8 cellular contexts compared by ENCODE assay signal in genomic region chr1:11981378-11982009, GRCh38. TPM values are rescaled to one million over a fixed set of nuclear protein-coding genes. Genes with fewer than 3 reads are reported as not detected.
A peak's percentile ranks its signal among the peaks of the same experiment; 100 is the strongest.
DNase-seq lines count a peak whose midpoint lies in the region; ATAC-seq and TF ChIP-seq lines count a peak whose summit lies in the region.

No MANE protein-coding gene starts in this region.

- peaks cover 4% of the 10 kb centered on the region; the same call in 1 of the 2 replicates for H4K20me1 ChIP-seq in PC-9 (ENCODE audit: insufficient read depth)

- no peaks in the 10 kb centered on the region for H3K9me3 ChIP-seq in PC-9 (ENCODE audit: insufficient read depth, low read depth)
- H3K9me3 ChIP-seq in endodermal cell (ENCODE audit: control insufficient read depth, low read length) = no peaks in the 10 kb centered on the region
- H3K9me3 ChIP-seq in parathyroid adenoma (ENCODE audit: control insufficient read depth, low read length) = no peaks in the 10 kb centered on the region

- peak overlapping the region; percentile 98; the same call in 1 of the 2 replicates for H3K4me3 ChIP-seq in GM08714 (ENCODE audit: low read length)
- H3K4me3 ChIP-seq in PC-9 = peak overlapping the region; percentile 85
- peak overlapping the region; percentile 91 for H3K4me3 ChIP-seq in endodermal cell (ENCODE audit: low read length)
- H3K4me3 ChIP-seq in parathyroid adenoma (ENCODE audit: low read depth, low read length) = peak overlapping the region; percentile 91

- DNase-seq in PC-9 (peak; percentile 41 to 78), endodermal cell (no peak), occipital lobe (lab: John Stamatoyannopoulos, UW) (no peak), D341Med (ENCODE audit: low spot score) (no peak), dedifferentiated amniotic fluid mesenchymal stem cell (ENCODE audit: extremely low spot score) (no peak)

- no peaks in the 10 kb centered on the region for H3K27me3 Mint-ChIP-seq in endodermal cell (ENCODE audit: insufficient read depth)

- H3K27ac ChIP-seq in PC-9 (no peak overlapping the region), endodermal cell (ENCODE audit: low read depth, low read length) (no peak overlapping the region), parathyroid adenoma (no peak overlapping the region)

- H3K36me3 Mint-ChIP-seq in endodermal cell (ENCODE audit: low read depth) = peaks cover 35% of the 10 kb centered on the region

- BruUV-seq in PC-9 (replicated peaks; lab: Mats Ljungman, UMichigan) = TSS peak; percentile 83

- H3K4me1 ChIP-seq in PC-9 (replicated peaks; ENCODE audit: insufficient read depth) (peaks cover 29% of the 10 kb centered on the region), endodermal cell (ENCODE audit: control insufficient read depth, insufficient read depth, low read length) (no peaks in the 10 kb centered on the region), parathyroid adenoma (peaks cover 3% of the 10 kb centered on the region)

- intact Hi-C loops in PC-9 (cut with micrococcal nuclease; ENCODE audit: unreplicated experiment) = loop anchor here (5.0 kb wide), 2 partner anchors 49 to 144 kb away; partner anchors contain the start of gene PLOD1

- H3K4me2 ChIP-seq in PC-9 = peak overlapping the region; percentile 87
- H3K4me2 ChIP-seq in parathyroid adenoma (ENCODE audit: low read length) = no peak overlapping the region

- ATAC-seq in HG02610 (IDR thresholded peaks at IDR 0.05; ENCODE audit: unreplicated experiment) = no peak

- H2AFZ ChIP-seq in PC-9 = no peak overlapping the region
- H2AFZ ChIP-seq in parathyroid adenoma = no peak overlapping the region

- CTCF ChIA-PET in PC-9 (lab: Charles Lee) = interaction anchor here (2.0 kb wide), 1 partner anchor 143 kb away, joined by 6 read pairs; no protein-coding TSS in a partner anchor

- WGBS in endodermal cell (ENCODE audit: insufficient coverage in 1 of 2, insufficient read length in 1 of 2), 2 experiments = 90 to 96% methylated on average over 12 to 13 of the region's 13 CpGs

- no peaks in the 10 kb centered on the region for H3K9me2 ChIP-seq in PC-9 (ENCODE audit: insufficient read depth)

- peak overlapping the region; percentile 86 for H3K9ac ChIP-seq in endodermal cell (ENCODE audit: extremely low read depth, low read length, poor library complexity, severe bottlenecking)
- no peak overlapping the region for H3K9ac ChIP-seq in parathyroid adenoma

- no peaks in the 10 kb centered on the region for H3K27me3 ChIP-seq in PC-9 (ENCODE audit: insufficient read depth, low read depth)
- H3K27me3 ChIP-seq in endodermal cell (ENCODE audit: control insufficient read depth, insufficient read depth, low read length, poor library complexity, severe bottlenecking) = no peaks in the 10 kb centered on the region
- no peaks in the 10 kb centered on the region for H3K27me3 ChIP-seq in parathyroid adenoma (ENCODE audit: control insufficient read depth, insufficient read depth, low read length)

- no peaks in the 10 kb centered on the region for H3K9me3 Mint-ChIP-seq in endodermal cell

- TF ChIP-seq CTCF in PC-9 (conservative IDR thresholded peaks at IDR 0.05) (no peak), endodermal cell (conservative IDR thresholded peaks at IDR 0.05) (no peak), parathyroid adenoma (IDR thresholded peaks at IDR 0.05) (no peak)

- H3K79me2 ChIP-seq in PC-9 (ENCODE audit: low read depth) (peaks cover 48% of the 10 kb centered on the region), parathyroid adenoma (peaks cover 14% of the 10 kb centered on the region)

- peaks cover 24% of the 10 kb centered on the region; the same call in 1 of the 2 replicates for H3F3A ChIP-seq in PC-9 (ENCODE audit: insufficient read depth, low read depth)

- peak overlapping the region; percentile 96 for H3K4me3 Mint-ChIP-seq in endodermal cell

- H3K4me1 Mint-ChIP-seq in endodermal cell = peaks cover 16% of the 10 kb centered on the region

- POLR2A ChIA-PET in PC-9 (lab: Charles Lee; ENCODE audit: unreplicated experiment) = interaction anchor here (0.5 to 0.9 kb wide), 6 partner anchors 8 to 144 kb away, joined by 3 to 7 read pairs (median 4); no protein-coding TSS in a partner anchor

- peak overlapping the region; percentile 99 for H3K27ac Mint-ChIP-seq in endodermal cell

- H3K36me3 ChIP-seq in PC-9 (ENCODE audit: low read depth) (no peaks in the 10 kb centered on the region), endodermal cell (ENCODE audit: control insufficient read depth, insufficient read depth, low read length) (peaks cover 39% of the 10 kb centered on the region), parathyroid adenoma (ENCODE audit: control insufficient read depth, insufficient read depth, low read length) (no peaks in the 10 kb centered on the region)

RNA-seq across cellular contexts. Expression of gene MFN2, which starts 1.2 kb away (rescaled TPM):
- total RNA-seq in PC-9 (2021) (54.2 and 72.6 TPM in 2 replicates), endodermal cell (10 to 100 TPM; 41.7 to 56.3 TPM), occipital lobe (35.1 TPM)
- polyA plus RNA-seq in endodermal cell (2013, experiment 1 of 2) = 47.0 TPM
- polyA plus RNA-seq in endodermal cell (2013, experiment 2 of 2) = 43.4 TPM

RNA-seq across cellular contexts. Expression of gene MIIP, which starts 37.8 kb away (rescaled TPM):
- 25.9 and 28.3 TPM in 2 replicates for total RNA-seq in PC-9 (2021)
- 10 to 100 TPM; 66.2 to 72.1 TPM for total RNA-seq in endodermal cell
- polyA plus RNA-seq in endodermal cell (2013, experiment 1 of 2) = 57.6 TPM
- 47.7 TPM for polyA plus RNA-seq in endodermal cell (2013, experiment 2 of 2)
- total RNA-seq in occipital lobe = 29.0 TPM

RNA-seq across cellular contexts. Expression of gene PLOD1, which starts 47.0 kb away (rescaled TPM):
- total RNA-seq in PC-9 (2021) (64.1 and 65.0 TPM in 2 replicates), endodermal cell (10 to 100 TPM; 71.5 to 81.8 TPM), occipital lobe (23.9 TPM)
- polyA plus RNA-seq in endodermal cell (2013, experiment 1 of 2) = 66.4 TPM
- polyA plus RNA-seq in endodermal cell (2013, experiment 2 of 2) = 62.0 TPM

RNA-seq across cellular contexts. Expression of gene KIAA2013, which starts 55.3 kb away (rescaled TPM):
- 38.7 and 44.2 TPM in 2 replicates for total RNA-seq in PC-9 (2021)
- total RNA-seq in endodermal cell = 10 to 100 TPM; 36.2 to 36.7 TPM
- polyA plus RNA-seq in endodermal cell (2013, experiment 1 of 2) = 34.1 TPM
- 32.3 TPM for polyA plus RNA-seq in endodermal cell (2013, experiment 2 of 2)
- 18.6 TPM for total RNA-seq in occipital lobe

Comparison
In these comparisons a context has a peak if more than half of its experiments do, and no peak if none do; other contexts are left out.
1. DNase-seq: peak in PC-9 (2 of 2); none in endodermal cell (single experiment), occipital lobe (single experiment), D341Med (single experiment) and dedifferentiated amniotic fluid mesenchymal stem cell (single experiment).
2. Peak in every context shown above with its lines, with median percentiles within 50 percentile points of each other: H3K4me3 ChIP-seq.